Comparison of ENCODE assay signal across 16 cellular contexts in genomic region chr1:64963466-64963865, GRCh38. TPM values are rescaled to one million over a fixed set of nuclear protein-coding genes. Genes with fewer than 3 reads are reported as not detected.
DNase-seq lines count a peak whose midpoint lies in the region; ATAC-seq and TF ChIP-seq lines count a peak whose summit lies in the region.
"Had no signal": no experiment of that assay in that cellular context is flagged by ENCODE, and none has a peak within 500 bp of the region (broad histone marks: within the 10 kb centered on the region; RNA-seq: fewer than 3 reads in every experiment).

No MANE protein-coding gene starts in this region.

- H3K4me3 Mint-ChIP-seq in activated CD8-positive, alpha-beta memory T cell treated with anti-CD3 and anti-CD28 coated beads, Interleukin-2, amount 10 ng/mL, durations not matched to agents 7 days and 5 days: peak overlapping the region; percentile 90
- peak overlapping the region; percentile 86 for H3K4me3 Mint-ChIP-seq in activated naive CD8-positive, alpha-beta T cell treated with anti-CD3 and anti-CD28 coated beads, Interleukin-2, amount 10 ng/mL, durations not matched to agents 7 days and 5 days
- no peak overlapping the region for H3K4me3 Mint-ChIP-seq in nephron progenitor cell

- no peak for DNase-seq in activated CD8-positive, alpha-beta memory T cell treated with anti-CD3 and anti-CD28 coated beads, Interleukin-2, amount 10 ng/mL, durations not matched to agents 7 days and 5 days
- DNase-seq in activated CD8-positive, alpha-beta memory T cell treated with anti-CD3 and anti-CD28 coated beads for 24 hours: no peak
- DNase-seq in activated naive CD8-positive, alpha-beta T cell treated with anti-CD3 and anti-CD28 coated beads, Interleukin-2, amount 10 ng/mL, durations not matched to agents 7 days and 5 days: no peak
- DNase-seq in spleen (no peak), nephron progenitor cell (no peak), 8988T (no peak)
- DNase-seq: central memory CD4-positive, alpha-beta T cell; occipital lobe; PC-3; stimulated activated CD4-positive, alpha-beta T cell treated with anti-CD3 and anti-CD28 coated beads, Interleukin-4, amount 100 ng/mL, for 4 hours; stimulated activated naive CD4-positive, alpha-beta T cell had no signal

- H3K9me3 ChIP-seq in Loucy (ENCODE audit: insufficient read depth, low read depth, low read length) (no peaks in the 10 kb centered on the region), spleen (no peaks in the 10 kb centered on the region)
- H3K9me3 ChIP-seq: vagina had no signal

- intact Hi-C loops in spleen (cut with DNase I; ENCODE audit: low total_unique reads): loop anchor here (10.0 kb wide), 2 partner anchors 49 to 99 kb away; no protein-coding TSS in a partner anchor

- no peak overlapping the region for H2AFZ ChIP-seq in Loucy (ENCODE audit: low read length)

- TF ChIP-seq CTCF in Loucy (conservative IDR thresholded peaks at IDR 0.05; ENCODE audit: low read length) (no peak), spleen (IDR thresholded peaks at IDR 0.05 in 8 of 11, conservative IDR thresholded peaks at IDR 0.05 in 3 of 11) (no peak), nephron progenitor cell (IDR thresholded peaks at IDR 0.05) (no peak)

- no peaks in the 10 kb centered on the region for H3K36me3 ChIP-seq in Loucy (ENCODE audit: insufficient read depth, low read length)
- H3K36me3 ChIP-seq in spleen: no peaks in the 10 kb centered on the region
- H3K36me3 ChIP-seq: vagina had no signal

- H3K9me3 Mint-ChIP-seq in activated CD8-positive, alpha-beta memory T cell treated with anti-CD3 and anti-CD28 coated beads, Interleukin-2, amount 10 ng/mL, durations not matched to agents 7 days and 5 days (ENCODE audit: low read depth): no peaks in the 10 kb centered on the region
- H3K9me3 Mint-ChIP-seq in activated naive CD8-positive, alpha-beta T cell treated with anti-CD3 and anti-CD28 coated beads, Interleukin-2, amount 10 ng/mL, durations not matched to agents 7 days and 5 days: no peaks in the 10 kb centered on the region
- H3K9me3 Mint-ChIP-seq in nephron progenitor cell: no peaks in the 10 kb centered on the region

- peaks cover 55% of the 10 kb centered on the region for H4K20me1 ChIP-seq in Loucy (ENCODE audit: insufficient read depth, low read length, poor library complexity, severe bottlenecking)

- H3K4me2 ChIP-seq in Loucy (ENCODE audit: low read depth, low read length, poor library complexity, severe bottlenecking): peak overlapping the region; percentile 86

- POLR2A ChIA-PET in activated naive CD8-positive, alpha-beta T cell treated with anti-CD3 and anti-CD28 coated beads, Interleukin-2, amount 10 ng/mL, durations not matched to agents 7 days and 5 days (lab: Charles Lee): interaction anchor here (3.0 kb wide), 1 partner anchor 39 kb away, joined by 7 read pairs; no protein-coding TSS in a partner anchor

- peak overlapping the region; percentile 39 for H3K27ac Mint-ChIP-seq in activated CD8-positive, alpha-beta memory T cell treated with anti-CD3 and anti-CD28 coated beads, Interleukin-2, amount 10 ng/mL, durations not matched to agents 7 days and 5 days
- H3K27ac Mint-ChIP-seq in activated naive CD8-positive, alpha-beta T cell treated with anti-CD3 and anti-CD28 coated beads, Interleukin-2, amount 10 ng/mL, durations not matched to agents 7 days and 5 days: no peak overlapping the region
- no peak overlapping the region for H3K27ac Mint-ChIP-seq in nephron progenitor cell

- H3F3A ChIP-seq in Loucy (ENCODE audit: low read depth): peaks cover 3% of the 10 kb centered on the region; the same call in 1 of the 2 replicates

- peaks cover 80% of the 10 kb centered on the region for H3K4me1 ChIP-seq in Loucy (ENCODE audit: insufficient read depth, low read length, poor library complexity, severe bottlenecking)
- H3K4me1 ChIP-seq in spleen: peaks cover 54 to 87% (median 75%) of the 10 kb centered on the region in 6 donors

- peaks cover 12% of the 10 kb centered on the region for H3K36me3 Mint-ChIP-seq in activated CD8-positive, alpha-beta memory T cell treated with anti-CD3 and anti-CD28 coated beads, Interleukin-2, amount 10 ng/mL, durations not matched to agents 7 days and 5 days
- peaks cover 12% of the 10 kb centered on the region for H3K36me3 Mint-ChIP-seq in activated naive CD8-positive, alpha-beta T cell treated with anti-CD3 and anti-CD28 coated beads, Interleukin-2, amount 10 ng/mL, durations not matched to agents 7 days and 5 days
- H3K36me3 Mint-ChIP-seq in nephron progenitor cell (ENCODE audit: low read depth): no peaks in the 10 kb centered on the region

- H3K4me3 ChIP-seq in Loucy (ENCODE audit: low read length, poor library complexity, severe bottlenecking) (peak overlapping the region; percentile 96), spleen (peak overlapping the region in 3 of 8 donors; percentile 89 to 92 (median 91))
- H3K4me3 ChIP-seq: vagina had no signal

- peak overlapping the region in 5 of 8 donors; percentile 98 to 100 (median 100) for H3K27ac ChIP-seq in spleen
- H3K27ac ChIP-seq: KMS-11, vagina had no signal

- TF ChIP-seq POLR2A in spleen (IDR thresholded peaks at IDR 0.05): no peak

- no peaks in the 10 kb centered on the region for H3K9me2 ChIP-seq in Loucy (replicated peaks; ENCODE audit: low read depth, low read length)

- CTCF ChIA-PET in activated CD8-positive, alpha-beta memory T cell treated with anti-CD3 and anti-CD28 coated beads, Interleukin-2, amount 10 ng/mL, durations not matched to agents 7 days and 5 days (lab: Charles Lee): interaction anchor here (1.4 to 1.7 kb wide), 3 partner anchors 48 to 139 kb away, joined by 3 read pairs; no protein-coding TSS in a partner anchor

- H3K27me3 ChIP-seq in Loucy (ENCODE audit: insufficient read depth, low read length, poor library complexity, severe bottlenecking) (no peaks in the 10 kb centered on the region), spleen (replicated peaks in 1 of 7) (no peaks in the 10 kb centered on the region)
- H3K27me3 ChIP-seq: vagina had no signal

- 59 to 80% (median 69%) methylated on average over 5 of the region's 5 CpGs for WGBS in spleen, 5 donors

- no peak for ATAC-seq in activated CD8-positive, alpha-beta memory T cell treated with anti-CD3 and anti-CD28 coated beads, Interleukin-2, amount 10 ng/mL, durations not matched to agents 7 days and 5 days
- ATAC-seq in activated naive CD8-positive, alpha-beta T cell treated with anti-CD3 and anti-CD28 coated beads, Interleukin-2, amount 10 ng/mL, durations not matched to agents 7 days and 5 days (ENCODE audit: low read depth): no peak
- no peak for ATAC-seq in HG02678 (IDR thresholded peaks at IDR 0.05; ENCODE audit: unreplicated experiment)
- ATAC-seq: PC-3, SK-N-SH treated with all-trans-retinoic acid at 6 μM for 48 hours had no signal

- H3K4me1 Mint-ChIP-seq in activated CD8-positive, alpha-beta memory T cell treated with anti-CD3 and anti-CD28 coated beads, Interleukin-2, amount 10 ng/mL, durations not matched to agents 7 days and 5 days: peaks cover 71% of the 10 kb centered on the region
- peaks cover 67% of the 10 kb centered on the region for H3K4me1 Mint-ChIP-seq in activated naive CD8-positive, alpha-beta T cell treated with anti-CD3 and anti-CD28 coated beads, Interleukin-2, amount 10 ng/mL, durations not matched to agents 7 days and 5 days
- peaks cover 32% of the 10 kb centered on the region for H3K4me1 Mint-ChIP-seq in nephron progenitor cell

- peak overlapping the region; percentile 89 for H3K9ac ChIP-seq in Loucy (ENCODE audit: low read depth, low read length, poor library complexity, severe bottlenecking)
- H3K9ac ChIP-seq: KMS-11 had no signal

- no peaks in the 10 kb centered on the region for H3K27me3 Mint-ChIP-seq in activated CD8-positive, alpha-beta memory T cell treated with anti-CD3 and anti-CD28 coated beads, Interleukin-2, amount 10 ng/mL, durations not matched to agents 7 days and 5 days
- H3K27me3 Mint-ChIP-seq in activated naive CD8-positive, alpha-beta T cell treated with anti-CD3 and anti-CD28 coated beads, Interleukin-2, amount 10 ng/mL, durations not matched to agents 7 days and 5 days: no peaks in the 10 kb centered on the region
- H3K27me3 Mint-ChIP-seq in nephron progenitor cell (ENCODE audit: low read depth, poor library complexity): peaks cover 29% of the 10 kb centered on the region

- H3K79me2 ChIP-seq in Loucy (ENCODE audit: insufficient read depth, low read length): peaks cover 77% of the 10 kb centered on the region

RNA-seq across cellular contexts. Expression of gene JAK1, which starts 2.9 kb away (rescaled TPM):
- total RNA-seq in activated CD8-positive, alpha-beta memory T cell treated with anti-CD3 and anti-CD28 coated beads, Interleukin-2, amount 10 ng/mL, durations not matched to agents 7 days and 5 days: 100 to 1,000 TPM; 166 to 173 TPM
- total RNA-seq in activated naive CD8-positive, alpha-beta T cell treated with anti-CD3 and anti-CD28 coated beads, Interleukin-2, amount 10 ng/mL, durations not matched to agents 7 days and 5 days: 100 to 1,000 TPM; 213 to 236 TPM
- total RNA-seq in spleen: 100 to 1,000 TPM; 199 to 270 (median 212) TPM
- 10 to 100 TPM; 46.6 to 66.0 (median 47.5) TPM for polyA plus RNA-seq in spleen
